In genomic region chr12:22048351-22049041, GRCh38 we compare ENCODE assay signal across 23 cellular contexts. TPM values are rescaled to one million over a fixed set of nuclear protein-coding genes. Genes with fewer than 3 reads are reported as not detected.
DNase-seq lines count a peak whose midpoint lies in the region; ATAC-seq, FAIRE-seq and TF ChIP-seq lines count a peak whose summit lies in the region.
"Had no signal": no experiment of that assay in that cellular context is flagged by ENCODE, and none has a peak within 500 bp of the region (broad histone marks: within the 10 kb centered on the region; RNA-seq: fewer than 3 reads in every experiment).

No MANE protein-coding gene starts in this region.

- BruUV-seq in HepG2 (replicated peaks; lab: Mats Ljungman, UMichigan): no TSS peak
- no TSS peak for BruUV-seq in GM12878 (replicated peaks; lab: Mats Ljungman, UMichigan)

- DNase-seq in HepG2 (ENCODE audit: low spot score): no peak
- DNase-seq in right lobe of liver: no peak
- no peak for DNase-seq in GM12878 (ENCODE audit: low read depth, low spot score)
- no peak for DNase-seq in type B pancreatic cell (ENCODE audit: extremely low spot score, unreplicated experiment)
- DNase-seq in KBM-7: no peak
- no peak for DNase-seq in body of pancreas
- no peak for DNase-seq in kidney tubule cell (ENCODE audit: low spot score)
- DNase-seq: activated CD4-positive, alpha-beta T cell treated with anti-CD3 and anti-CD28 coated beads, Interleukin-2, amount 10 ng/mL, durations not matched to agents 7 days and 5 days; activated CD8-positive, alpha-beta memory T cell treated with anti-CD3 and anti-CD28 coated beads, Interleukin-2, amount 50 U/mL, for 4 hours; activated effector memory CD4-positive, alpha-beta T cell treated with Interleukin-2 at 50 U/mL for 16 hours; caudate nucleus; DMS153; glutamatergic neuron; HFFc6; naive thymus-derived CD4-positive, alpha-beta T cell; NCI-H1048; NCI-H2029; NCI-H446 treated with DMSO at 0.1 percent for 48 hours; spleen; uterus had no signal

- CTCF ChIA-PET in HepG2 (lab: Yijun Ruan, JAX; ENCODE audit: low intra/inter-chr PET ratio, low total read pairs): no interaction called here
- CTCF ChIA-PET in GM12878 (lab: Yijun Ruan, JAX): interaction anchor here (0.6 to 2.9 kb wide), 2 partner anchors 13 to 925 kb away, joined by 3 to 7 read pairs; no protein-coding TSS in a partner anchor

- TF ChIP-seq CTCF in HepG2 (CRISPR knock-in tag; IDR thresholded peaks at IDR 0.05) (no peak), right lobe of liver (IDR thresholded peaks at IDR 0.05) (no peak), GM12878 (IDR thresholded peaks at IDR 0.05 in 2 of 3, conservative IDR thresholded peaks at IDR 0.05 in 1 of 3; ENCODE audit: control insufficient read depth in 2 of 3, extremely low read depth in 1 of 3, insufficient read depth in 1 of 3, low read depth in 3 of 3, low read length in 3 of 3) (no peak), type B pancreatic cell (conservative IDR thresholded peaks at IDR 0.05) (no peak), body of pancreas (IDR thresholded peaks at IDR 0.05) (no peak)

- no peak overlapping the region for H3K4me3 ChIP-seq in HepG2 (replicated peaks in 1 of 3; ENCODE audit: insufficient read depth in 1 of 3, low read depth in 2 of 3, low read length in 3 of 3)
- H3K4me3 ChIP-seq in right lobe of liver: no peak overlapping the region
- H3K4me3 ChIP-seq in GM12878: no peak overlapping the region
- peak overlapping the region; percentile 22; the same call in 1 of the 2 replicates for H3K4me3 ChIP-seq in iPS-18c (ENCODE audit: insufficient read depth, low read depth, low read length)
- H3K4me3 ChIP-seq in body of pancreas: no peak overlapping the region
- H3K4me3 ChIP-seq: lung, uterus had no signal

- RAD21 ChIA-PET in GM12878 (lab: Charles Lee; ENCODE audit: unreplicated experiment): no interaction called here

- no peak for ATAC-seq in HepG2
- no peak for ATAC-seq in right lobe of liver
- ATAC-seq in GM12878: no peak
- ATAC-seq in body of pancreas: no peak
- ATAC-seq: naive thymus-derived CD4-positive, alpha-beta T cell had no signal

- H3K4me2 ChIP-seq in HepG2 (ENCODE audit: low read depth, low read length): 0 out of 2 replicates have a peak overlapping the region, but pooled peaks have one; percentile 87
- H3K4me2 ChIP-seq in GM12878 (ENCODE audit: control insufficient read depth, insufficient read depth): peak overlapping the region; percentile 44

- POLR2A ChIA-PET in HepG2 (lab: Yijun Ruan, JAX): no interaction called here
- POLR2A ChIA-PET in GM12878 (lab: Charles Lee): no interaction called here

- H3K36me3 Mint-ChIP-seq in type B pancreatic cell: peaks cover 24% of the 10 kb centered on the region

- H3K27me3 ChIP-seq in HepG2 (ENCODE audit: control insufficient read depth in 1 of 2, insufficient read depth in 2 of 2, low read length in 2 of 2) (no peaks in the 10 kb centered on the region; a peak in 1 of 5 replicates), right lobe of liver (no peaks in the 10 kb centered on the region), GM12878 (replicated peaks in 1 of 2; ENCODE audit: control insufficient read depth in 2 of 2, insufficient read depth in 2 of 2, low read length in 1 of 2) (no peaks in the 10 kb centered on the region), body of pancreas (no peaks in the 10 kb centered on the region)
- H3K27me3 ChIP-seq: BLaER1 treated with 17β-estradiol and CSF1 and Interleukin-3, amounts not matched to agents 10 nM and 100 nM; spleen; uterus had no signal

- peak overlapping the region; percentile 37 for H3K4me3 Mint-ChIP-seq in type B pancreatic cell

- H3K36me3 ChIP-seq in HepG2 (replicated peaks in 1 of 2; ENCODE audit: control insufficient read depth in 1 of 2, insufficient read depth in 2 of 2, low read length in 2 of 2): no peaks in the 10 kb centered on the region
- no peaks in the 10 kb centered on the region for H3K36me3 ChIP-seq in right lobe of liver
- no peaks in the 10 kb centered on the region for H3K36me3 ChIP-seq in GM12878 (ENCODE audit: control insufficient read depth in 2 of 2, insufficient read depth in 2 of 2, low read length in 1 of 2)
- no peaks in the 10 kb centered on the region for H3K36me3 ChIP-seq in body of pancreas (replicated peaks in 1 of 2; ENCODE audit: insufficient read depth in 1 of 2, low read depth in 2 of 2)
- H3K36me3 ChIP-seq: uterus had no signal

- in situ Hi-C loops in HepG2 (cut with HindIII; ENCODE audit: extremely low pct_ligation_motif_present, low pct_unique_long_range_greater_than_20kb) (loop anchor here (25.0 kb wide), 1 partner anchor 536 kb away; the partner anchor contains the start of genes GOLT1B and RECQL), GM12878 (cut with MboI) (no loop called here), KBM-7 (cut with MboI; ENCODE audit: low pct_unique_long_range_greater_than_20kb, low sequenced_read_pairs) (no loop called here)

- no peaks in the 10 kb centered on the region for H3K27me3 Mint-ChIP-seq in type B pancreatic cell
- H3K27me3 Mint-ChIP-seq: activated CD4-positive, alpha-beta T cell treated with anti-CD3 and anti-CD28 coated beads, Interleukin-2, amount 10 ng/mL, durations not matched to agents 7 days and 5 days; naive thymus-derived CD4-positive, alpha-beta T cell had no signal

- TF ChIP-seq RAD21 in HepG2 (CRISPR knock-in tag; IDR thresholded peaks at IDR 0.05) (no peak), GM12878 (IDR thresholded peaks at IDR 0.05; ENCODE audit: insufficient read depth, low read depth, low read length) (no peak)

- no peaks in the 10 kb centered on the region for H3K9me3 Mint-ChIP-seq in type B pancreatic cell
- H3K9me3 Mint-ChIP-seq: activated CD4-positive, alpha-beta T cell treated with anti-CD3 and anti-CD28 coated beads, Interleukin-2, amount 10 ng/mL, durations not matched to agents 7 days and 5 days; HFFc6 had no signal

- H3K79me2 ChIP-seq in HepG2 (ENCODE audit: insufficient read depth, low read length): peaks cover 8% of the 10 kb centered on the region
- peaks cover 12% of the 10 kb centered on the region for H3K79me2 ChIP-seq in GM12878 (ENCODE audit: control insufficient read depth, insufficient read depth, low read length)

- H3K9me3 ChIP-seq in HepG2 (ENCODE audit: low read length) (no peaks in the 10 kb centered on the region), right lobe of liver (no peaks in the 10 kb centered on the region), GM12878 (replicated peaks; ENCODE audit: control insufficient read depth, insufficient read depth, low read length) (no peaks in the 10 kb centered on the region), iPS-18c (ENCODE audit: control insufficient read depth, insufficient read depth, low read length) (no peaks in the 10 kb centered on the region), body of pancreas (no peaks in the 10 kb centered on the region)
- H3K9me3 ChIP-seq: BLaER1 treated with 17β-estradiol and CSF1 and Interleukin-3, amounts not matched to agents 10 nM and 100 nM; spleen; uterus had no signal

- no peak overlapping the region for H2AFZ ChIP-seq in HepG2 (ENCODE audit: low read length)
- no peak overlapping the region for H2AFZ ChIP-seq in GM12878 (ENCODE audit: control insufficient read depth, low read depth, low read length)

- no peak overlapping the region for H3K27ac Mint-ChIP-seq in type B pancreatic cell
- H3K27ac Mint-ChIP-seq: HFFc6 had no signal

- no peaks in the 10 kb centered on the region for H3K4me1 Mint-ChIP-seq in type B pancreatic cell (ENCODE audit: unreplicated experiment)

- H3K9ac ChIP-seq in HepG2 (ENCODE audit: insufficient read depth, low read depth, low read length): no peak overlapping the region
- H3K9ac ChIP-seq in GM12878 (ENCODE audit: control insufficient read depth, insufficient read depth, low read length): no peak overlapping the region
- H3K9ac ChIP-seq: BLaER1 treated with 17β-estradiol and CSF1 and Interleukin-3, amounts not matched to agents 10 nM and 100 nM had no signal

- peaks cover 58% of the 10 kb centered on the region for H3K4me1 ChIP-seq in HepG2 (ENCODE audit: insufficient read depth, low read length)
- H3K4me1 ChIP-seq in right lobe of liver: peaks cover 0 to 50% (median 21%) of the 10 kb centered on the region in 4 donors
- H3K4me1 ChIP-seq in GM12878 (ENCODE audit: control insufficient read depth, insufficient read depth, low read length): no peaks in the 10 kb centered on the region
- H3K4me1 ChIP-seq in body of pancreas: peaks cover 54% of the 10 kb centered on the region
- H3K4me1 ChIP-seq: uterus had no signal

- FAIRE-seq in HepG2 (lab: Jason Lieb, UNC) (no peak), GM12878 (lab: Jason Lieb, UNC) (no peak)

- 85% methylated on average over 4 of the region's 4 CpGs for WGBS in HepG2 (ENCODE audit: low lambda C conversion rate)
- WGBS in right lobe of liver (ENCODE audit: insufficient coverage, low coverage, low lambda C conversion rate, missing lambda C conversion rate): 39% methylated on average over 4 of the region's 4 CpGs
- 94% methylated on average over 4 of the region's 4 CpGs for WGBS in GM12878 (ENCODE audit: insufficient coverage, insufficient replicate concordance, low lambda C conversion rate, missing lambda C conversion rate)
- 48 to 49% methylated on average over 4 of the region's 4 CpGs for WGBS in body of pancreas, 2 donors

- H4K20me1 ChIP-seq in HepG2 (ENCODE audit: insufficient read depth, low read length): no peaks in the 10 kb centered on the region
- no peaks in the 10 kb centered on the region for H4K20me1 ChIP-seq in GM12878 (ENCODE audit: control insufficient read depth, insufficient read depth)

- TF ChIP-seq POLR2A in HepG2 (IDR thresholded peaks at IDR 0.05; ENCODE audit: insufficient read depth in 1 of 2, low read depth in 2 of 2, low read length in 2 of 2): no peak
- TF ChIP-seq POLR2A in right lobe of liver (IDR thresholded peaks at IDR 0.05): no peak
- TF ChIP-seq POLR2A in GM12878 (IDR thresholded peaks at IDR 0.05; ENCODE audit: low read depth, low read length): no peak
- TF ChIP-seq POLR2A in body of pancreas (IDR thresholded peaks at IDR 0.05): no peak

- intact Hi-C loops in HepG2 (cut with micrococcal nuclease; ENCODE audit: unreplicated experiment) (no loop called here), right lobe of liver (cut with DNase I) (no loop called here), GM12878 (cut with micrococcal nuclease; ENCODE audit: unreplicated experiment) (no loop called here), body of pancreas (cut with DNase I) (no loop called here)

- SMC1A ChIA-PET in GM12878 (lab: Charles Lee; ENCODE audit: uncharacterized antibody, unreplicated experiment): interaction anchor here (0.6 to 3.8 kb wide), 5 partner anchors 8 to 447 kb away, joined by 3 to 19 read pairs (median 5); no protein-coding TSS in a partner anchor

- H3K27ac ChIP-seq in HepG2 (ENCODE audit: extremely low read length, insufficient read depth, low read length) (no peak overlapping the region), right lobe of liver (peak overlapping the region in 1 of 3 donors; percentile 92), GM12878 (ENCODE audit: control insufficient read depth, insufficient read depth) (no peak overlapping the region), body of pancreas (peak overlapping the region in 1 of 4 donors; percentile 20)
- H3K27ac ChIP-seq: BLaER1 treated with 17β-estradiol and CSF1 and Interleukin-3, amounts not matched to agents 10 nM and 100 nM had no signal

- TF ChIP-seq EP300 in HepG2 (IDR thresholded peaks at IDR 0.05; ENCODE audit: low read depth in 2 of 2, low read length in 2 of 2) (no peak), HepG2 (CRISPR knock-in tag; IDR thresholded peaks at IDR 0.05; ENCODE audit: borderline replicate concordance) (no peak), GM12878 (IDR thresholded peaks at IDR 0.05; ENCODE audit: borderline replicate concordance in 1 of 2, control insufficient read depth in 1 of 2, low read depth in 2 of 2, low read length in 2 of 2) (no peak)

RNA-seq across cellular contexts. Expression of gene CMAS, which starts 2.5 kb away (rescaled TPM):
- total RNA-seq in HepG2 (2016; rRNA removed; fragmentation: Illumina TruSeq; extraction: Trizol) (21.3 and 36.9 TPM in 2 replicates), right lobe of liver (10 to 100 TPM; 20.8 to 44.1 (median 27.6) TPM), GM12878 (2014; rRNA removed) (24.2 and 28.5 TPM in 2 replicates), GM12878 (2014; rRNA removed; fragmentation: Illumina TruSeq; extraction: Trizol) (26.7 TPM in 2 replicates), GM12878 (2021) (31.4 and 34.6 TPM in 2 replicates), type B pancreatic cell (ENCODE audit: low replicate concordance) (33.3 and 85.5 TPM in 2 replicates), body of pancreas (10 to 100 TPM; 10.9 to 20.8 TPM)
- 4.4 and 5.2 TPM in 2 replicates for total RNA-seq in HepG2 (2016; cell fraction: cytosol; rRNA removed; fragmentation: Illumina TruSeq; extraction: Trizol; ENCODE audit: low read depth)
- total RNA-seq in HepG2 (2016; cell fraction: insoluble cytoplasmic fraction; rRNA removed; fragmentation: Illumina TruSeq; extraction: Trizol): 23.1 and 33.9 TPM in 2 replicates
- total RNA-seq in HepG2 (2016; cell fraction: membrane; rRNA removed; fragmentation: Illumina TruSeq; extraction: Trizol): 14.8 and 16.3 TPM in 2 replicates
- 14.6 and 15.2 TPM in 2 replicates for total RNA-seq in HepG2 (2016; cell fraction: nucleus; rRNA removed; fragmentation: Illumina TruSeq; extraction: Trizol)
- polyA plus RNA-seq in HepG2 (2011; rRNA removed) (10.2 and 14.0 TPM in 2 replicates), GM12878 (2011; rRNA removed) (30.3 and 43.4 TPM in 2 replicates), GM12878 (2014; fragmentation: Illumina TruSeq; extraction: Trizol) (31.6 and 42.0 TPM in 2 replicates), GM12878 (2014; fragmentation: Nextera tagmentation; extraction: Ambion mirVana) (10 to 100 TPM; 12.9 to 25.7 TPM), GM12878 (2014; rRNA removed) (37.6 and 41.4 TPM in 2 replicates), GM12878 (2016; fragmentation: Nextera tagmentation; extraction: Ambion mirVana) (10 to 100 TPM; 65.0 to 73.2 TPM)
- 5.4 and 7.3 TPM in 2 replicates for polyA plus RNA-seq in HepG2 (2011; cell fraction: cytosol; rRNA removed)
- 3.2 and 3.8 TPM in 2 replicates for polyA plus RNA-seq in HepG2 (2011; cell fraction: nucleus; rRNA removed)
- polyA plus RNA-seq in HepG2 (2012): 21.3 and 28.2 TPM in 2 replicates
- polyA plus RNA-seq in HepG2 (2016; cell fraction: cytosol; fragmentation: Illumina TruSeq; extraction: Trizol; ENCODE audit: low read depth): 6.6 and 9.0 TPM in 2 replicates
- polyA plus RNA-seq in HepG2 (2016; cell fraction: insoluble cytoplasmic fraction; fragmentation: Illumina TruSeq; extraction: Trizol; ENCODE audit: low read depth): 48.7 and 54.8 TPM in 2 replicates
- 16.4 and 17.9 TPM in 2 replicates for polyA plus RNA-seq in HepG2 (2016; cell fraction: membrane; fragmentation: Illumina TruSeq; extraction: Trizol; ENCODE audit: low read depth)
- polyA plus RNA-seq in HepG2 (2016; cell fraction: nucleus; fragmentation: Illumina TruSeq; extraction: Trizol; ENCODE audit: insufficient read depth, low read depth): 29.4 and 31.0 TPM in 2 replicates
- 1.9 and 2.7 TPM in 2 replicates for polyA minus RNA-seq in HepG2 (2011; rRNA and poly(A)+ RNA removed; ENCODE audit: low replicate concordance)
- 6.2 and 6.4 TPM in 2 replicates for polyA minus RNA-seq in HepG2 (2011; cell fraction: cytosol; rRNA and poly(A)+ RNA removed)
- 6.8 and 7.2 TPM in 2 replicates for polyA minus RNA-seq in HepG2 (2011; cell fraction: nucleus; rRNA and poly(A)+ RNA removed)
- total RNA-seq in GM12878 (2013; cell fraction: nucleolus; rRNA removed): 9.0 and 13.0 TPM in 2 replicates
- polyA plus RNA-seq in GM12878 (2011; ENCODE audit: low read depth): 25.6 TPM
- 8.9 and 9.0 TPM in 2 replicates for polyA plus RNA-seq in GM12878 (2011; cell fraction: cytosol; rRNA removed)
- 10.9 and 12.1 TPM in 2 replicates for polyA plus RNA-seq in GM12878 (2011; cell fraction: nucleus; rRNA removed)
- 29.1 and 38.4 TPM in 2 replicates for polyA plus RNA-seq in GM12878 (2012)
- 4.7 and 5.2 TPM in 2 replicates for polyA minus RNA-seq in GM12878 (2011; rRNA and poly(A)+ RNA removed)
- 4.5 and 5.5 TPM in 2 replicates for polyA minus RNA-seq in GM12878 (2011; cell fraction: cytosol; rRNA and poly(A)+ RNA removed)
- 2.5 and 6.3 TPM in 2 replicates for polyA minus RNA-seq in GM12878 (2011; cell fraction: nucleus; rRNA and poly(A)+ RNA removed)
